18 cellular contexts compared by ENCODE assay signal in the genomic region with DNA sequence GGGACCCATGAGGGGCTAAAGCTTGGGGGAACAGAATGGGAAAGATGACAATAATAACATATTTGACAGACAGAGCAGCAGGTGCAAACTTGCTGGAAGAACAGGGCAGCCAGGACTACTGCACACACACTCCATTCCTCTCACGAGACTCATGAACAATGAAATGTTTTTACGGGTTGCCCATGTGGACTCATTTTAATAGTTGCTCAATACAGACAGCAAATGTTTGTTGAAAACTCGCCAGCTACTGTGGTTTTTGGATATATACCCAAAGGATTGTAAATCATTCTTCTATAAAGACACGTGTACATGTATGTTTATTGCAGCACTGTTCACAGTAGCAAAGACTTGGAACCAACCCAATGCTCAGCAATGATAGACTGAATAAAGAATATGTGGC. TPM values are rescaled to one million over a fixed set of nuclear protein-coding genes. Genes with fewer than 3 reads are reported as not detected.
"Had no signal": no experiment of that assay in that cellular context is flagged by ENCODE, and none has a peak within 500 bp of the region (broad histone marks: within the 10 kb centered on the region; RNA-seq: fewer than 3 reads in every experiment).

No MANE protein-coding gene starts in this region.

- H3K4me3 Mint-ChIP-seq: activated CD4-positive, alpha-beta T cell treated with anti-CD3 and anti-CD28 coated beads for 36 hours; activated CD8-positive, alpha-beta T cell treated with anti-CD3 and anti-CD28 coated beads, Interleukin-2, amount 10 ng/mL, durations not matched to agents 7 days and 5 days; central memory CD8-positive, alpha-beta T cell; neural progenitor cell; T-cell had no signal

- H3K27ac ChIP-seq: gastroesophageal sphincter, neural progenitor cell, parathyroid adenoma, thyroid gland, uterus had no signal

- H3K4me1 ChIP-seq: gastroesophageal sphincter, neural progenitor cell, parathyroid adenoma, thyroid gland, uterus had no signal

- ATAC-seq: activated CD4-positive, alpha-beta T cell treated with anti-CD3 and anti-CD28 coated beads for 36 hours; activated CD8-positive, alpha-beta T cell treated with anti-CD3 and anti-CD28 coated beads, Interleukin-2, amount 10 ng/mL, durations not matched to agents 7 days and 5 days; gastroesophageal sphincter; left ventricle myocardium superior; T-cell had no signal

- H3K4me1 Mint-ChIP-seq: activated CD4-positive, alpha-beta T cell treated with anti-CD3 and anti-CD28 coated beads for 36 hours; central memory CD8-positive, alpha-beta T cell had no signal

- H3K9me3 Mint-ChIP-seq: central memory CD8-positive, alpha-beta T cell had no signal

- H3K4me3 ChIP-seq: gastroesophageal sphincter, neural progenitor cell, smooth muscle cell, thyroid gland, uterus had no signal

- H3K27ac Mint-ChIP-seq: activated CD4-positive, alpha-beta T cell treated with anti-CD3 and anti-CD28 coated beads for 36 hours; activated CD8-positive, alpha-beta T cell treated with anti-CD3 and anti-CD28 coated beads, Interleukin-2, amount 10 ng/mL, durations not matched to agents 7 days and 5 days; neural progenitor cell; T-cell had no signal

- H3K27me3 ChIP-seq: thyroid gland, uterus had no signal

- H3K36me3 Mint-ChIP-seq: neural progenitor cell, T-cell had no signal

- DNase-seq: activated CD4-positive, alpha-beta T cell treated with anti-CD3 and anti-CD28 coated beads for 36 hours; activated CD8-positive, alpha-beta memory T cell treated with anti-CD3 and anti-CD28 coated beads, Interleukin-2, amount 50 U/mL, for 48 hours; activated CD8-positive, alpha-beta T cell treated with anti-CD3 and anti-CD28 coated beads, Interleukin-2, amount 10 ng/mL, durations not matched to agents 7 days and 5 days; activated naive CD4-positive, alpha-beta T cell treated with Interleukin-2 at 50 U/mL for 16 hours; cortex of kidney; effector CD8-positive, alpha-beta T cell; left ventricle myocardium superior; mesendoderm; T-cell; T1000; thyroid gland; uterus had no signal

RNA-seq across cellular contexts. Expression of a gene that starts 10.3 kb away (rescaled TPM):
- total RNA-seq: activated CD4-positive, alpha-beta T cell treated with anti-CD3 and anti-CD28 coated beads for 36 hours; activated CD8-positive, alpha-beta T cell treated with anti-CD3 and anti-CD28 coated beads, Interleukin-2, amount 10 ng/mL, durations not matched to agents 7 days and 5 days had no signal
- polyA plus RNA-seq: keratinocyte had no signal
